Comparison of ENCODE assay signal across 1 cellular context in genomic region chr21:36070999-36071398, GRCh38.
TF ChIP-seq lines count a peak whose summit lies in the region.

No MANE protein-coding gene starts in this region.

TF ChIP-seq in HepG2, 621 proteins besides CTCF, POLR2A, EP300 and RAD21 (continued from another document and continues in another):
- TF ChIP-seq DMTF1 (CRISPR knock-in tag; IDR thresholded peaks at IDR 0.05) (no peak), SALL2 (CRISPR knock-in tag; IDR thresholded peaks at IDR 0.05) (no peak), DPF2 (CRISPR knock-in tag; IDR thresholded peaks at IDR 0.05; ENCODE audit: borderline replicate concordance, low read depth) (no peak), ATF7-NPFF (CRISPR knock-in tag; IDR thresholded peaks at IDR 0.05; ENCODE audit: low read depth) (no peak), BHLHE40 (IDR thresholded peaks at IDR 0.05; ENCODE audit: low read length) (peak; percentile 38; the same call in 1 of the 2 replicates), ZNF446 (CRISPR knock-in tag; IDR thresholded peaks at IDR 0.05) (no peak), NFAT5 (CRISPR knock-in tag; IDR thresholded peaks at IDR 0.05) (no peak), DRAP1 (CRISPR knock-in tag; IDR thresholded peaks at IDR 0.05) (no peak), ARID4A (CRISPR knock-in tag; IDR thresholded peaks at IDR 0.05; ENCODE audit: borderline replicate concordance) (no peak), SOX5 (CRISPR knock-in tag; IDR thresholded peaks at IDR 0.05; ENCODE audit: borderline replicate concordance) (0 out of 2 replicates have a peak, but pooled peaks have one; percentile 29), ZNF431 (CRISPR knock-in tag; IDR thresholded peaks at IDR 0.05; ENCODE audit: borderline replicate concordance, low read depth) (no peak), FOXO4 (CRISPR knock-in tag; conservative IDR thresholded peaks at IDR 0.05) (no peak), HOXA5 (CRISPR knock-in tag; IDR thresholded peaks at IDR 0.05) (no peak), HNF4G (IDR thresholded peaks at IDR 0.05; ENCODE audit: borderline replicate concordance, low read depth, low read length) (0 out of 2 replicates have a peak, but pooled peaks have one; percentile 14), HNF4G (CRISPR knock-in tag; IDR thresholded peaks at IDR 0.05; ENCODE audit: borderline replicate concordance, low read depth) (no peak), SOX13 (IDR thresholded peaks at IDR 0.05) (no peak), SOX13 (CRISPR knock-in tag; conservative IDR thresholded peaks at IDR 0.05 in 1 of 2, IDR thresholded peaks at IDR 0.05 in 1 of 2) (peak in 1 of 2 experiments; percentile 62; a peak in 2 of 4 replicates), SRF (IDR thresholded peaks at IDR 0.05; ENCODE audit: low read depth, low read length) (no peak), PTBP1 (IDR thresholded peaks at IDR 0.05; ENCODE audit: low read depth, low read length, poor library complexity, severe bottlenecking) (no peak), BCLAF1 (IDR thresholded peaks at IDR 0.05) (no peak), ZC3H13 (CRISPR knock-in tag; IDR thresholded peaks at IDR 0.05) (no peak), AKAP8 (CRISPR knock-in tag; IDR thresholded peaks at IDR 0.05) (no peak), SOX6 (IDR thresholded peaks at IDR 0.05) (no peak), SOX6 (CRISPR knock-in tag; IDR thresholded peaks at IDR 0.05) (peak; percentile 43), HDAC2 (CRISPR knock-in tag; IDR thresholded peaks at IDR 0.05) (no peak), HNF4A (CRISPR knock-in tag; IDR thresholded peaks at IDR 0.05) (peak; percentile 64), ZBTB49 (CRISPR knock-in tag; IDR thresholded peaks at IDR 0.05; ENCODE audit: borderline replicate concordance) (no peak), HIC2 (CRISPR knock-in tag; IDR thresholded peaks at IDR 0.05; ENCODE audit: low read depth) (no peak), ZNF564 (CRISPR knock-in tag; IDR thresholded peaks at IDR 0.05) (no peak), TFAP4 (IDR thresholded peaks at IDR 0.05; ENCODE audit: borderline replicate concordance, low read depth) (peak; percentile 64; the same call in 1 of the 2 replicates), ZNF430 (CRISPR knock-in tag; IDR thresholded peaks at IDR 0.05) (no peak)
